ENCODE assay signal across 15 cellular contexts in genomic region chr11:46642627-46643335, GRCh38. TPM values are rescaled to one million over a fixed set of nuclear protein-coding genes. Genes with fewer than 3 reads are reported as not detected.
A peak's percentile ranks its signal among the peaks of the same experiment; 100 is the strongest.
DNase-seq lines count a peak whose midpoint lies in the region; ATAC-seq and TF ChIP-seq lines count a peak whose summit lies in the region.
"Had no signal": no experiment of that assay in that cellular context is flagged by ENCODE, and none has a peak within 500 bp of the region (broad histone marks: within the 10 kb centered on the region; RNA-seq: fewer than 3 reads in every experiment).

No MANE protein-coding gene starts in this region.

- H3K27me3 ChIP-seq in neutrophil, result no peaks in the 10 kb centered on the region
- H3K27me3 ChIP-seq: BE2C had no signal

- H3K27me3 Mint-ChIP-seq in activated naive CD8-positive, alpha-beta T cell treated with anti-CD3 and anti-CD28 coated beads, Interleukin-2, amount 10 ng/mL, durations not matched to agents 7 days and 5 days, result no peaks in the 10 kb centered on the region
- H3K27me3 Mint-ChIP-seq: CD8-positive, alpha-beta memory T cell had no signal

- peaks cover 53% of the 10 kb centered on the region for H3K36me3 ChIP-seq in neutrophil
- H3K36me3 ChIP-seq: BE2C had no signal

- H3K4me3 Mint-ChIP-seq in activated naive CD8-positive, alpha-beta T cell treated with anti-CD3 and anti-CD28 coated beads, Interleukin-2, amount 10 ng/mL, durations not matched to agents 7 days and 5 days, result peak overlapping the region; percentile 23
- H3K4me3 Mint-ChIP-seq: CD8-positive, alpha-beta memory T cell had no signal

- peak overlapping the region; percentile 32 for H3K27ac ChIP-seq in neutrophil
- H3K27ac ChIP-seq: SK-N-MC had no signal

- DNase-seq in GF-D8 (lab: John Stamatoyannopoulos, UW), result peak; percentile 43
- DNase-seq in Kasumi-1 (lab: John Stamatoyannopoulos, UW), result peak; percentile 9 to 19
- no peak for DNase-seq in activated naive CD8-positive, alpha-beta T cell treated with anti-CD3 and anti-CD28 coated beads, Interleukin-2, amount 10 ng/mL, durations not matched to agents 7 days and 5 days
- no peak for DNase-seq in stimulated activated CD8-positive, alpha-beta memory T cell treated with anti-CD3 and anti-CD28 coated beads, Interleukin-4, amount 100 ng/mL, for 48 hours
- no peak for DNase-seq in mucosa of gallbladder (ENCODE audit: low spot score)
- DNase-seq: BE2C, NCI-H1048, NCI-H345, NCI-H69, PC-3 had no signal

- peaks cover 0 to 8% of the 10 kb centered on the region in 2 experiments for H3K4me1 ChIP-seq in neutrophil (ENCODE audit: control insufficient read depth in 1 of 2, insufficient read depth in 1 of 2, low read depth in 1 of 2, low read length in 1 of 2)
- H3K4me1 ChIP-seq: BE2C had no signal

- no peak for TF ChIP-seq CTCF in neutrophil (IDR thresholded peaks at IDR 0.05)

- H3K9me3 Mint-ChIP-seq in activated naive CD8-positive, alpha-beta T cell treated with anti-CD3 and anti-CD28 coated beads, Interleukin-2, amount 10 ng/mL, durations not matched to agents 7 days and 5 days, result peaks cover 7% of the 10 kb centered on the region
- H3K9me3 Mint-ChIP-seq: CD8-positive, alpha-beta memory T cell had no signal

- H3K4me1 Mint-ChIP-seq in activated naive CD8-positive, alpha-beta T cell treated with anti-CD3 and anti-CD28 coated beads, Interleukin-2, amount 10 ng/mL, durations not matched to agents 7 days and 5 days, result peaks cover 11% of the 10 kb centered on the region

- POLR2A ChIA-PET in activated naive CD8-positive, alpha-beta T cell treated with anti-CD3 and anti-CD28 coated beads, Interleukin-2, amount 10 ng/mL, durations not matched to agents 7 days and 5 days (lab: Charles Lee), result no interaction called here

- peaks cover 34% of the 10 kb centered on the region for H3K36me3 Mint-ChIP-seq in activated naive CD8-positive, alpha-beta T cell treated with anti-CD3 and anti-CD28 coated beads, Interleukin-2, amount 10 ng/mL, durations not matched to agents 7 days and 5 days

- no peaks in the 10 kb centered on the region for H3K9me3 ChIP-seq in neutrophil
- H3K9me3 ChIP-seq: BE2C, HAP-1 had no signal

- no peak overlapping the region for H3K4me3 ChIP-seq in neutrophil (ENCODE audit: low read depth in 1 of 2, low read length in 1 of 2)
- H3K4me3 ChIP-seq: HAP-1, SK-N-MC had no signal

- ATAC-seq in activated naive CD8-positive, alpha-beta T cell treated with anti-CD3 and anti-CD28 coated beads, Interleukin-2, amount 10 ng/mL, durations not matched to agents 7 days and 5 days (ENCODE audit: low read depth), result peak; percentile 47
- ATAC-seq in HG03135 (IDR thresholded peaks at IDR 0.05; ENCODE audit: unreplicated experiment), result no peak
- ATAC-seq: PC-3 had no signal

- H3K27ac Mint-ChIP-seq in activated naive CD8-positive, alpha-beta T cell treated with anti-CD3 and anti-CD28 coated beads, Interleukin-2, amount 10 ng/mL, durations not matched to agents 7 days and 5 days, result peak overlapping the region; percentile 77

RNA-seq across cellular contexts. Expression of gene ATG13, which starts 25.4 kb away (rescaled TPM):
- total RNA-seq in activated naive CD8-positive, alpha-beta T cell treated with anti-CD3 and anti-CD28 coated beads, Interleukin-2, amount 10 ng/mL, durations not matched to agents 7 days and 5 days, result 10 to 100 TPM; 64.1 to 70.0 TPM
- 91.0 TPM for total RNA-seq in mucosa of gallbladder

RNA-seq across cellular contexts. Expression of gene HARBI1, which starts 25.8 kb away (rescaled TPM):
- 1 to 10 TPM; 5.8 to 7.6 TPM for total RNA-seq in activated naive CD8-positive, alpha-beta T cell treated with anti-CD3 and anti-CD28 coated beads, Interleukin-2, amount 10 ng/mL, durations not matched to agents 7 days and 5 days
- 4.7 TPM for total RNA-seq in mucosa of gallbladder

RNA-seq across cellular contexts. Expression of gene AMBRA1, which starts 49.0 kb away (rescaled TPM):
- 10 to 100 TPM; 39.1 to 40.5 TPM for total RNA-seq in activated naive CD8-positive, alpha-beta T cell treated with anti-CD3 and anti-CD28 coated beads, Interleukin-2, amount 10 ng/mL, durations not matched to agents 7 days and 5 days
- total RNA-seq in mucosa of gallbladder, result 42.1 TPM

RNA-seq across cellular contexts. Expression of gene ARHGAP1, which starts 57.6 kb away (rescaled TPM):
- 10 to 100 TPM; 62.5 to 68.0 TPM for total RNA-seq in activated naive CD8-positive, alpha-beta T cell treated with anti-CD3 and anti-CD28 coated beads, Interleukin-2, amount 10 ng/mL, durations not matched to agents 7 days and 5 days
- 138 TPM for total RNA-seq in mucosa of gallbladder

RNA-seq across cellular contexts. Expression of gene ZNF408, which starts 58.0 kb away (rescaled TPM):
- 10 to 100 TPM; 18.9 to 19.0 TPM for total RNA-seq in activated naive CD8-positive, alpha-beta T cell treated with anti-CD3 and anti-CD28 coated beads, Interleukin-2, amount 10 ng/mL, durations not matched to agents 7 days and 5 days
- 12.9 TPM for total RNA-seq in mucosa of gallbladder

Comparison
In these comparisons a context has a peak if more than half of its experiments do, and no peak if none do; other contexts are left out.
1. DNase-seq: peak in GF-D8 (single experiment) and Kasumi-1 (2 of 2); none in activated naive CD8-positive, alpha-beta T cell treated with anti-CD3 and anti-CD28 coated beads, Interleukin-2, amount 10 ng/mL, durations not matched to agents 7 days and 5 days (single experiment), stimulated activated CD8-positive, alpha-beta memory T cell treated with anti-CD3 and anti-CD28 coated beads, Interleukin-4, amount 100 ng/mL, for 48 hours (single experiment) and mucosa of gallbladder (single experiment).